ENCODE assay signal across 2 cellular contexts in genomic region chr7:99737726-99738125, GRCh38.
TF ChIP-seq lines count a peak whose summit lies in the region.

No MANE protein-coding gene starts in this region.

TF ChIP-seq in SK-N-SH, 30 proteins besides CTCF, POLR2A, EP300 and RAD21 (continued from another document):
- TF ChIP-seq, protein P1, sequence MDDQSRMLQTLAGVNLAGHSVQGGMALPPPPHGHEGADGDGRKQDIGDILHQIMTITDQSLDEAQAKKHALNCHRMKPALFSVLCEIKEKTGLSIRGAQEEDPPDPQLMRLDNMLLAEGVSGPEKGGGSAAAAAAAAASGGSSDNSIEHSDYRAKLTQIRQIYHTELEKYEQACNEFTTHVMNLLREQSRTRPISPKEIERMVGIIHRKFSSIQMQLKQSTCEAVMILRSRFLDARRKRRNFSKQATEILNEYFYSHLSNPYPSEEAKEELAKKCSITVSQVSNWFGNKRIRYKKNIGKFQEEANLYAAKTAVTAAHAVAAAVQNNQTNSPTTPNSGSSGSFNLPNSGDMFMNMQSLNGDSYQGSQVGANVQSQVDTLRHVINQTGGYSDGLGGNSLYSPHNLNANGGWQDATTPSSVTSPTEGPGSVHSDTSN (IDR thresholded peaks at IDR 0.05): no peak
- TF ChIP-seq RFX5 (IDR thresholded peaks at IDR 0.05; ENCODE audit: low read length) (no peak), ELF1 (IDR thresholded peaks at IDR 0.05) (no peak), JUND (IDR thresholded peaks at IDR 0.05) (no peak), TCF12 (IDR thresholded peaks at IDR 0.05) (no peak), RXRA (IDR thresholded peaks at IDR 0.05; ENCODE audit: borderline replicate concordance, low read depth) (no peak), SIN3A (IDR thresholded peaks at IDR 0.05; ENCODE audit: borderline replicate concordance, low read depth, low read length) (no peak), FOSL2 (IDR thresholded peaks at IDR 0.05; ENCODE audit: borderline replicate concordance, low read depth) (no peak), FOXM1 (IDR thresholded peaks at IDR 0.05; ENCODE audit: low read depth) (no peak), TEAD4 (IDR thresholded peaks at IDR 0.05; ENCODE audit: borderline replicate concordance, insufficient read depth) (no peak)
TF ChIP-seq in SK-N-SH: peak in this region for 0.

TF ChIP-seq in SK-N-SH treated with all-trans-retinoic acid at 6 μM for 48 hours, 23 proteins besides CTCF, POLR2A, EP300 and RAD21 (continued from another document):
- no peak for TF ChIP-seq PATZ1 (CRISPR knock-in tag; IDR thresholded peaks at IDR 0.05; ENCODE audit: borderline replicate concordance)
- no peak for TF ChIP-seq ISL1 (CRISPR knock-in tag; IDR thresholded peaks at IDR 0.05)
- no peak for TF ChIP-seq ZNF70 (CRISPR knock-in tag; IDR thresholded peaks at IDR 0.05)
- TF ChIP-seq, protein P2, sequence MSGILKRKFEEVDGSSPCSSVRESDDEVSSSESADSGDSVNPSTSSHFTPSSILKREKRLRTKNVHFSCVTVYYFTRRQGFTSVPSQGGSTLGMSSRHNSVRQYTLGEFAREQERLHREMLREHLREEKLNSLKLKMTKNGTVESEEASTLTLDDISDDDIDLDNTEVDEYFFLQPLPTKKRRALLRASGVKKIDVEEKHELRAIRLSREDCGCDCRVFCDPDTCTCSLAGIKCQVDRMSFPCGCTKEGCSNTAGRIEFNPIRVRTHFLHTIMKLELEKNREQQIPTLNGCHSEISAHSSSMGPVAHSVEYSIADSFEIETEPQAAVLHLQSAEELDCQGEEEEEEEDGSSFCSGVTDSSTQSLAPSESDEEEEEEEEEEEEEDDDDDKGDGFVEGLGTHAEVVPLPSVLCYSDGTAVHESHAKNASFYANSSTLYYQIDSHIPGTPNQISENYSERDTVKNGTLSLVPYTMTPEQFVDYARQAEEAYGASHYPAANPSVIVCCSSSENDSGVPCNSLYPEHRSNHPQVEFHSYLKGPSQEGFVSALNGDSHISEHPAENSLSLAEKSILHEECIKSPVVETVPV (CRISPR knock-in tag; IDR thresholded peaks at IDR 0.05): no peak
- TF ChIP-seq POU6F1 (CRISPR knock-in tag; IDR thresholded peaks at IDR 0.05; ENCODE audit: borderline replicate concordance, low read depth): no peak
- no peak for TF ChIP-seq TOX (CRISPR knock-in tag; IDR thresholded peaks at IDR 0.05; ENCODE audit: borderline replicate concordance)
